Comparison of ENCODE assay signal across 1 cellular context in the genomic region with DNA sequence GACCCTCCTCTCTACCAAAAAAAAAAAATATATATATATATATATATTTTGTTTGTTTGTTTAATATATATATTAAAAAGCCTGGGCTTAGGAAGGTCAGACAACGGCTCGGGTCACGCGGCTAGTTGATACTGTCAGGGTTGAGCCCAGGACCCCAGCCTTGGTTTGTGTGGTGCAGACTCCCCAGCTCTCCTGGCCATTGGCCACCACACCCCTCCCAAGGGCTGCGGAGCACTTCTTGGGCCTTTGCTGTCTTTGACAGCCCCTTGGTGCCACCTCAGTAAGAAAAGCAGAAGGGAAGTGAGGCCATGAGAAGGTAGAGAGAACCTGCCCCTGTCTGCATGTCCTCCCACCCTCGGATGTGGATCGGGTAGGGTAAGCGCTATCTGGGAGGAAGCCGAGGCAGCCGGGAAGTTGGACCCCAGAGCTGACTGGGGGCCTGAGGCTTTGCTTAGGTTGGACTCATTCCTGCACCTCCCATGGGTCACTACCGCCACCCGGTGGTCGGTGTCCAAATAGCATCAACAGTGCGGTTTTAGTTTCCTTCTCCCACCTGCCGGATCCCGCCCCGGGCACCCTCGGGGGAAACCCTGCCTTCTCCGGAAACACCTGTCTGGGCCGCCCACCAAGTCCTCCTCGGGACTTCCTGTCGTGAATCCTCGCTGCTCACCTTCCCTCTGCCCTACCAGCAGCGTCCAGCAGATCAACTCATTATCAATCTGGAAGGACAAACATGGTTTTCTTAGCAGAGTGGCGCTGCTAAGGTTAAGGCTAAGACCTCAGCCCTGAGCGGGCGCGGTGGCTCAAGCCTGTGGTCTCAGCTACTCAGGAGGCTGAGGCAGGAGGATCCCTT.
TF ChIP-seq lines count a peak whose summit lies in the region.

No MANE protein-coding gene starts in this region.

TF ChIP-seq in K562, 482 proteins besides CTCF, POLR2A, EP300 and RAD21 (continued from another document and continues in another):
- TF ChIP-seq YY1 (IDR thresholded peaks at IDR 0.05; ENCODE audit: borderline replicate concordance in 1 of 3, control insufficient read depth in 1 of 3, extremely low read depth in 1 of 3, insufficient read depth in 3 of 3, insufficient read length in 1 of 3, insufficient replicate concordance in 2 of 3, low read depth in 1 of 3, low read length in 2 of 3) (peak in 1 of 3 experiments; percentile 10), BMI1 (IDR thresholded peaks at IDR 0.05; ENCODE audit: low read length) (no peak), PHF20 (IDR thresholded peaks at IDR 0.05; ENCODE audit: partially characterized antibody) (peak; percentile 36), NFE2 (IDR thresholded peaks at IDR 0.05; ENCODE audit: low read depth) (no peak), ILF3 (IDR thresholded peaks at IDR 0.05; ENCODE audit: borderline replicate concordance) (no peak), HOXB6 (CRISPR knock-in tag; IDR thresholded peaks at IDR 0.05; ENCODE audit: borderline replicate concordance) (no peak), ERF (CRISPR knock-in tag; IDR thresholded peaks at IDR 0.05) (no peak; the same call in 1 of the 2 replicates), GTF2F1 (IDR thresholded peaks at IDR 0.05; ENCODE audit: low read depth, low read length) (no peak), FOXK2 (conservative IDR thresholded peaks at IDR 0.05 in 1 of 2, IDR thresholded peaks at IDR 0.05 in 1 of 2; ENCODE audit: low read depth in 2 of 2) (peak; percentile 30 to 39; a peak in 2 of 4 replicates), NFYB (IDR thresholded peaks at IDR 0.05; ENCODE audit: extremely low read depth, insufficient read length) (no peak), CC2D1A (IDR thresholded peaks at IDR 0.05) (peak; percentile 91), ZBTB7A (IDR thresholded peaks at IDR 0.05; ENCODE audit: borderline replicate concordance, control insufficient read depth, low read depth, low read length) (no peak), CSDE1 (IDR thresholded peaks at IDR 0.05) (no peak), MTA2 (IDR thresholded peaks at IDR 0.05; ENCODE audit: low read depth) (no peak), ZC3H11A (IDR thresholded peaks at IDR 0.05; ENCODE audit: low read depth, low read length) (no peak), ZZZ3 (IDR thresholded peaks at IDR 0.05) (no peak), KDM4B (IDR thresholded peaks at IDR 0.05; ENCODE audit: borderline replicate concordance in 2 of 2, low read depth in 1 of 2) (no peak), PHB (CRISPR knock-in tag; IDR thresholded peaks at IDR 0.05) (no peak), ZNF589 (CRISPR knock-in tag; IDR thresholded peaks at IDR 0.05; ENCODE audit: low read depth) (no peak), ZSCAN29 (IDR thresholded peaks at IDR 0.05) (no peak), SNRNP70 (optimal IDR thresholded peaks at IDR 0.05; ENCODE audit: low read depth, low read length) (no peak), TARDBP (IDR thresholded peaks at IDR 0.05) (no peak), MAZ (CRISPR knock-in tag; conservative IDR thresholded peaks at IDR 0.05 in 1 of 2, IDR thresholded peaks at IDR 0.05 in 1 of 2) (peak; percentile 61 to 62; a peak in 3 of 4 replicates), HMGN3 (IDR thresholded peaks at IDR 0.05; ENCODE audit: borderline replicate concordance, extremely low read depth, insufficient read length, low read depth, low read length) (no peak), HNRNPLL (IDR thresholded peaks at IDR 0.05; ENCODE audit: low read depth, low read length, poor library complexity, severe bottlenecking) (no peak), ZNF184 (CRISPR knock-in tag; IDR thresholded peaks at IDR 0.05) (no peak), ZNF24 (IDR thresholded peaks at IDR 0.05) (no peak), ZNF696 (CRISPR knock-in tag; conservative IDR thresholded peaks at IDR 0.05) (no peak), ZNF75A (CRISPR knock-in tag; IDR thresholded peaks at IDR 0.05) (no peak), MTA3 (IDR thresholded peaks at IDR 0.05; ENCODE audit: borderline replicate concordance) (peak; percentile 72; the same call in 1 of the 2 replicates), XRCC5 (IDR thresholded peaks at IDR 0.05; ENCODE audit: low read depth, low read length) (0 out of 2 replicates have a peak, but pooled peaks have one; percentile 38), ZNF239 (CRISPR knock-in tag; IDR thresholded peaks at IDR 0.05) (no peak), MYC (IDR thresholded peaks at IDR 0.05; ENCODE audit: low read depth, low read length) (peak; percentile 50; the same call in 1 of the 2 replicates), MYC (CRISPR knock-in tag; IDR thresholded peaks at IDR 0.05; ENCODE audit: borderline replicate concordance, low read depth) (no peak)
- TF ChIP-seq, protein P1, sequence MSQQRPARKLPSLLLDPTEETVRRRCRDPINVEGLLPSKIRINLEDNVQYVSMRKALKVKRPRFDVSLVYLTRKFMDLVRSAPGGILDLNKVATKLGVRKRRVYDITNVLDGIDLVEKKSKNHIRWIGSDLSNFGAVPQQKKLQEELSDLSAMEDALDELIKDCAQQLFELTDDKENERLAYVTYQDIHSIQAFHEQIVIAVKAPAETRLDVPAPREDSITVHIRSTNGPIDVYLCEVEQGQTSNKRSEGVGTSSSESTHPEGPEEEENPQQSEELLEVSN (IDR thresholded peaks at IDR 0.05; ENCODE audit: borderline replicate concordance in 1 of 2, extremely low read depth in 1 of 2, insufficient read depth in 1 of 2, insufficient read length in 1 of 2, low read depth in 1 of 2, low read length in 1 of 2, poor library complexity in 1 of 2, severe bottlenecking in 1 of 2), result peak in 1 of 2 experiments; percentile 75
- TF ChIP-seq, protein P2, sequence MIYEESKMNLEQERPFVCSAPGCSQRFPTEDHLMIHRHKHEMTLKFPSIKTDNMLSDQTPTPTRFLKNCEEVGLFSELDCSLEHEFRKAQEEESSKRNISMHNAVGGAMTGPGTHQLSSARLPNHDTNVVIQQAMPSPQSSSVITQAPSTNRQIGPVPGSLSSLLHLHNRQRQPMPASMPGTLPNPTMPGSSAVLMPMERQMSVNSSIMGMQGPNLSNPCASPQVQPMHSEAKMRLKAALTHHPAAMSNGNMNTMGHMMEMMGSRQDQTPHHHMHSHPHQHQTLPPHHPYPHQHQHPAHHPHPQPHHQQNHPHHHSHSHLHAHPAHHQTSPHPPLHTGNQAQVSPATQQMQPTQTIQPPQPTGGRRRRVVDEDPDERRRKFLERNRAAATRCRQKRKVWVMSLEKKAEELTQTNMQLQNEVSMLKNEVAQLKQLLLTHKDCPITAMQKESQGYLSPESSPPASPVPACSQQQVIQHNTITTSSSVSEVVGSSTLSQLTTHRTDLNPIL (CRISPR knock-in tag; IDR thresholded peaks at IDR 0.05), result no peak
- TF ChIP-seq, protein P3, sequence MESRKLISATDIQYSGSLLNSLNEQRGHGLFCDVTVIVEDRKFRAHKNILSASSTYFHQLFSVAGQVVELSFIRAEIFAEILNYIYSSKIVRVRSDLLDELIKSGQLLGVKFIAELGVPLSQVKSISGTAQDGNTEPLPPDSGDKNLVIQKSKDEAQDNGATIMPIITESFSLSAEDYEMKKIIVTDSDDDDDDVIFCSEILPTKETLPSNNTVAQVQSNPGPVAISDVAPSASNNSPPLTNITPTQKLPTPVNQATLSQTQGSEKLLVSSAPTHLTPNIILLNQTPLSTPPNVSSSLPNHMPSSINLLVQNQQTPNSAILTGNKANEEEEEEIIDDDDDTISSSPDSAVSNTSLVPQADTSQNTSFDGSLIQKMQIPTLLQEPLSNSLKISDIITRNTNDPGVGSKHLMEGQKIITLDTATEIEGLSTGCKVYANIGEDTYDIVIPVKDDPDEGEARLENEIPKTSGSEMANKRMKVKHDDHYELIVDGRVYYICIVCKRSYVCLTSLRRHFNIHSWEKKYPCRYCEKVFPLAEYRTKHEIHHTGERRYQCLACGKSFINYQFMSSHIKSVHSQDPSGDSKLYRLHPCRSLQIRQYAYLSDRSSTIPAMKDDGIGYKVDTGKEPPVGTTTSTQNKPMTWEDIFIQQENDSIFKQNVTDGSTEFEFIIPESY (CRISPR knock-in tag; IDR thresholded peaks at IDR 0.05), result peak; percentile 54; the same call in 1 of the 2 replicates
- TF ChIP-seq, protein P4, sequence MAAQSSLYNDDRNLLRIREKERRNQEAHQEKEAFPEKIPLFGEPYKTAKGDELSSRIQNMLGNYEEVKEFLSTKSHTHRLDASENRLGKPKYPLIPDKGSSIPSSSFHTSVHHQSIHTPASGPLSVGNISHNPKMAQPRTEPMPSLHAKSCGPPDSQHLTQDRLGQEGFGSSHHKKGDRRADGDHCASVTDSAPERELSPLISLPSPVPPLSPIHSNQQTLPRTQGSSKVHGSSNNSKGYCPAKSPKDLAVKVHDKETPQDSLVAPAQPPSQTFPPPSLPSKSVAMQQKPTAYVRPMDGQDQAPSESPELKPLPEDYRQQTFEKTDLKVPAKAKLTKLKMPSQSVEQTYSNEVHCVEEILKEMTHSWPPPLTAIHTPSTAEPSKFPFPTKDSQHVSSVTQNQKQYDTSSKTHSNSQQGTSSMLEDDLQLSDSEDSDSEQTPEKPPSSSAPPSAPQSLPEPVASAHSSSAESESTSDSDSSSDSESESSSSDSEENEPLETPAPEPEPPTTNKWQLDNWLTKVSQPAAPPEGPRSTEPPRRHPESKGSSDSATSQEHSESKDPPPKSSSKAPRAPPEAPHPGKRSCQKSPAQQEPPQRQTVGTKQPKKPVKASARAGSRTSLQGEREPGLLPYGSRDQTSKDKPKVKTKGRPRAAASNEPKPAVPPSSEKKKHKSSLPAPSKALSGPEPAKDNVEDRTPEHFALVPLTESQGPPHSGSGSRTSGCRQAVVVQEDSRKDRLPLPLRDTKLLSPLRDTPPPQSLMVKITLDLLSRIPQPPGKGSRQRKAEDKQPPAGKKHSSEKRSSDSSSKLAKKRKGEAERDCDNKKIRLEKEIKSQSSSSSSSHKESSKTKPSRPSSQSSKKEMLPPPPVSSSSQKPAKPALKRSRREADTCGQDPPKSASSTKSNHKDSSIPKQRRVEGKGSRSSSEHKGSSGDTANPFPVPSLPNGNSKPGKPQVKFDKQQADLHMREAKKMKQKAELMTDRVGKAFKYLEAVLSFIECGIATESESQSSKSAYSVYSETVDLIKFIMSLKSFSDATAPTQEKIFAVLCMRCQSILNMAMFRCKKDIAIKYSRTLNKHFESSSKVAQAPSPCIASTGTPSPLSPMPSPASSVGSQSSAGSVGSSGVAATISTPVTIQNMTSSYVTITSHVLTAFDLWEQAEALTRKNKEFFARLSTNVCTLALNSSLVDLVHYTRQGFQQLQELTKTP (IDR thresholded peaks at IDR 0.05; ENCODE audit: low read depth in 1 of 2, partially characterized antibody in 2 of 2), result peak in 1 of 2 experiments; percentile 56
- TF ChIP-seq, protein P5, sequence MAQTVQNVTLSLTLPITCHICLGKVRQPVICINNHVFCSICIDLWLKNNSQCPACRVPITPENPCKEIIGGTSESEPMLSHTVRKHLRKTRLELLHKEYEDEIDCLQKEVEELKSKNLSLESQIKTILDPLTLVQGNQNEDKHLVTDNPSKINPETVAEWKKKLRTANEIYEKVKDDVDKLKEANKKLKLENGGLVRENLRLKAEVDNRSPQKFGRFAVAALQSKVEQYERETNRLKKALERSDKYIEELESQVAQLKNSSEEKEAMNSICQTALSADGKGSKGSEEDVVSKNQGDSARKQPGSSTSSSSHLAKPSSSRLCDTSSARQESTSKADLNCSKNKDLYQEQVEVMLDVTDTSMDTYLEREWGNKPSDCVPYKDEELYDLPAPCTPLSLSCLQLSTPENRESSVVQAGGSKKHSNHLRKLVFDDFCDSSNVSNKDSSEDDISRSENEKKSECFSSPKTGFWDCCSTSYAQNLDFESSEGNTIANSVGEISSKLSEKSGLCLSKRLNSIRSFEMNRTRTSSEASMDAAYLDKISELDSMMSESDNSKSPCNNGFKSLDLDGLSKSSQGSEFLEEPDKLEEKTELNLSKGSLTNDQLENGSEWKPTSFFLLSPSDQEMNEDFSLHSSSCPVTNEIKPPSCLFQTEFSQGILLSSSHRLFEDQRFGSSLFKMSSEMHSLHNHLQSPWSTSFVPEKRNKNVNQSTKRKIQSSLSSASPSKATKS (CRISPR knock-in tag; IDR thresholded peaks at IDR 0.05), result no peak
- TF ChIP-seq, protein P6, sequence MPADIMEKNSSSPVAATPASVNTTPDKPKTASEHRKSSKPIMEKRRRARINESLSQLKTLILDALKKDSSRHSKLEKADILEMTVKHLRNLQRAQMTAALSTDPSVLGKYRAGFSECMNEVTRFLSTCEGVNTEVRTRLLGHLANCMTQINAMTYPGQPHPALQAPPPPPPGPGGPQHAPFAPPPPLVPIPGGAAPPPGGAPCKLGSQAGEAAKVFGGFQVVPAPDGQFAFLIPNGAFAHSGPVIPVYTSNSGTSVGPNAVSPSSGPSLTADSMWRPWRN (IDR thresholded peaks at IDR 0.05; ENCODE audit: low read depth), result no peak
